In the genomic region with DNA sequence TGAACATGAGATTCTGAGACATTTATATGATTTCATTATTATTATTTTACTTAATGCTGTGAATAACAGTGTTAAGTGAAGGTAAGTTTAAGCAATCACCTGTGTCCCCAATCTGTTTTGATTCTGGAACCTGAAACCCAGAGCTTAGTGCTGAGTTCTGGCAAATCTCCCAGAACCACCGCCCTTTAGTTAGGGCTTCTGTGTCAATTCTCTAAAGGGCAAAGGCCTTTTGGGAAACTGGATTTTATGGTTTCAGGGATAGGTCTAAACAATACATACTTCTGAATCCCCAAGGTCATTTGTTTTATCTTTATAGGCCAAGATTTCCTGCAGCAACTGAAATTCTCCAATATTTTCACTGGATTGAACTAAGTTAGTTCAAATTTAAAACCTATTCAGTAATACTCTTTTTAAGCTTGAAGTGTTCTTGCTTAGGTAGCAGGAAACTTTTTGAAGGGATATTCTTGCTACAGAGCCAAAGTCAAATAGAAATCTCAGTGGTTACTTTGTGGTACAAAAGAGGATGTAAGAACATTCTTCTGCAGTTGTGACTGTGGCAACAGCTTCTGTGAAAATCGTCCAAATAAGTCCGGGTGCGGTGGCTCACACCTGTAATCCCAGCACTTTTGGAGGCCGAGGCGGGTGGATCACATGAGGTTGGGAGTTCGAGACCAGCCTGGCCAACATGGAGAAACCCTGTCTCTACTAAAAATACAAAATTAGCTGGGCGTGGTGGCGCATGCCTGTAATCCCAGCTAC, we compare ENCODE assay signal across 11 cellular contexts. TPM values are rescaled to one million over a fixed set of nuclear protein-coding genes. Genes with fewer than 3 reads are reported as not detected.
DNase-seq lines count a peak whose midpoint lies in the region; ATAC-seq and TF ChIP-seq lines count a peak whose summit lies in the region.
"Had no signal": no experiment of that assay in that cellular context is flagged by ENCODE, and none has a peak within 500 bp of the region (broad histone marks: within the 10 kb centered on the region; RNA-seq: fewer than 3 reads in every experiment).

No MANE protein-coding gene starts in this region.

- no peaks in the 10 kb centered on the region for H4K20me1 ChIP-seq in hepatocyte (ENCODE audit: insufficient read depth, poor library complexity, severe bottlenecking)

- no peak overlapping the region for H3K4me2 ChIP-seq in hepatocyte

- TF ChIP-seq CTCF in hepatocyte (IDR thresholded peaks at IDR 0.05; ENCODE audit: poor library complexity): no peak

- H3K4me1 ChIP-seq in hepatocyte (ENCODE audit: insufficient read depth): peaks cover 5% of the 10 kb centered on the region
- no peaks in the 10 kb centered on the region for H3K4me1 ChIP-seq in right cardiac atrium (ENCODE audit: control insufficient read depth, insufficient read depth, low read length)
- H3K4me1 ChIP-seq: Peyer's patch had no signal

- H3K27me3 ChIP-seq in hepatocyte: no peaks in the 10 kb centered on the region
- H3K27me3 ChIP-seq in right cardiac atrium (ENCODE audit: control insufficient read depth, insufficient read depth): no peaks in the 10 kb centered on the region
- H3K27me3 ChIP-seq: Peyer's patch had no signal

- H3K36me3 ChIP-seq in hepatocyte (replicated peaks; ENCODE audit: insufficient read depth, low read depth): no peaks in the 10 kb centered on the region
- H3K36me3 ChIP-seq: Peyer's patch had no signal

- intact Hi-C loops in right cardiac atrium (cut with DNase I): no loop called here

- ATAC-seq in GM21619 (IDR thresholded peaks at IDR 0.05; ENCODE audit: unreplicated experiment) (peak; percentile 97), HG03439 (IDR thresholded peaks at IDR 0.05; ENCODE audit: unreplicated experiment) (peak; percentile 99), right cardiac atrium (no peak)

- no peaks in the 10 kb centered on the region for H3K9me2 ChIP-seq in hepatocyte (replicated peaks; ENCODE audit: insufficient read depth)

- no peak overlapping the region for H3K27ac ChIP-seq in hepatocyte
- no peak overlapping the region for H3K27ac ChIP-seq in right cardiac atrium (ENCODE audit: low read length)
- H3K27ac ChIP-seq: 22Rv1 had no signal

- H2AFZ ChIP-seq in hepatocyte: no peak overlapping the region

- WGBS in hepatocyte (ENCODE audit: low lambda C conversion rate, missing lambda C conversion rate): 80% methylated on average over 9 of the region's 9 CpGs
- 80% methylated on average over 9 of the region's 9 CpGs for WGBS in right cardiac atrium

- DNase-seq in DMS 273 (lab: John Stamatoyannopoulos, UW; ENCODE audit: unreplicated experiment) (peak; percentile 37), DMS 273 treated with DMSO at 0.1 percent for 48 hours (lab: John Stamatoyannopoulos, UW) (no peak), hepatocyte (ENCODE audit: low spot score) (peak; percentile 21), UCSD-AML1 (lab: John Stamatoyannopoulos, UW; ENCODE audit: unreplicated experiment) (no peak), right cardiac atrium (no peak), NCI-H1417 treated with DMSO at 0.1 percent for 48 hours (lab: John Stamatoyannopoulos, UW) (no peak)
- DNase-seq: activated effector memory CD4-positive, alpha-beta T cell treated with anti-CD3 and anti-CD28 coated beads, Interleukin-2, amount 50 U/mL, for 16 hours had no signal

- H3K9me3 ChIP-seq in hepatocyte (ENCODE audit: low read depth) (no peaks in the 10 kb centered on the region), right cardiac atrium (ENCODE audit: control insufficient read depth, low read length) (no peaks in the 10 kb centered on the region)
- H3K9me3 ChIP-seq: Peyer's patch had no signal

- no peak overlapping the region for H3K4me3 ChIP-seq in hepatocyte
- H3K4me3 ChIP-seq in right cardiac atrium (ENCODE audit: low read length): no peak overlapping the region
- H3K4me3 ChIP-seq: Peyer's patch had no signal

- H3K79me2 ChIP-seq in hepatocyte: no peaks in the 10 kb centered on the region

RNA-seq across cellular contexts. Expression of gene PKP2, which starts 10.0 kb away (rescaled TPM):
- total RNA-seq in hepatocyte (58.0 and 60.0 TPM in 2 replicates), right cardiac atrium (100 to 1,000 TPM; 147 to 374 (median 229) TPM)
- polyA plus RNA-seq in hepatocyte (62.4 and 72.1 TPM in 2 replicates), right cardiac atrium (84.6 TPM)

Comparison
In these comparisons a context has a peak if more than half of its experiments do, and no peak if none do; other contexts are left out.
1. DNase-seq: peak in DMS 273 (single experiment) and hepatocyte (single experiment); none in DMS 273 treated with DMSO at 0.1 percent for 48 hours (single experiment), UCSD-AML1 (single experiment), right cardiac atrium (0 of 3) and NCI-H1417 treated with DMSO at 0.1 percent for 48 hours (single experiment).
2. ATAC-seq: peak in GM21619 (single experiment) and HG03439 (single experiment); none in right cardiac atrium (0 of 2).